ENCODE assay signal across 1 cellular context in the genomic region with DNA sequence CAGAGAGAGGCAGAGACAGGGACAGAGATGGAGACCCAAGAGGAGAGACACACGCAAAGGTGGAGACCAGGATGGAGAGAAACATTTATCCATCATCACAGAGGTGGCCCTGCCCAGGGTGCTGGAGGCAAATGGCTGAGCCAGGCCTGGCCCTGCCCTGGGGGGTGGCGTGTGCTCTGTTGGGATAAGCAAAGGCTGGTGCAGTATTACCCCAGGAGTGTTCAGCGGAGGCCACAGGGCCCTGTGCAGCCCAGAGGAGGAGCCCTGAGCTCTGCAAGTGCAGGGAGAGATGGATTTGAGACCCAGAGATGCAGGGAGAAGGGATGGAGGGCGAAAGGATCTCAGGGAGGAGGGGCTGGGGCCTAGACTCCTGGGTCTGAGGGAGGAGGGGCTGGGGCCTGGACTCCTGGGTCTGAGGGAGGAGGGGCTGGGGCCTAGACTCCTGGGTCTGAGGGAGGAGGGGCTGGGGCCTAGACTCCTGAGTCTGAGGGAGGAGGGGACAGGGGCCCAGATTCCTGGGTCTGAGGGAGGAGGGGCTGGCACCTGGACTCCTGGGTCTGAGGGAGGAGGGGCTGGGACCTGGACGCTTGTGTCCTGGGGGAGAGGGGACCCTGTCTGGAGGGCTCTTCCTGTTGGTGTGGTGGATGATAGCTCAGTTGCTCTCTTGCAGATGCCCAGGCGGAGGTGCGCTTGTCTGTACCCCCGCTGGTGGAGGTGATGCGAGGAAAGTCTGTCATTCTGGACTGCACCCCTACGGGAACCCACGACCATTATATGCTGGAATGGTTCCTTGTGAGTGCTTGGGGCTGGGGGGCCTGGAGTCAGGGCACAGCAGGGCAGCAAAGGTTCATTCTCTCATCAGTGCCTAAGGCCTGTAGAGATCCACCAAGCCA.
TF ChIP-seq lines count a peak whose summit lies in the region.

No MANE protein-coding gene starts in this region.

TF ChIP-seq in H1, 55 proteins besides CTCF, POLR2A, EP300 and RAD21:
- TF ChIP-seq RNF2 (IDR thresholded peaks at IDR 0.05; ENCODE audit: borderline replicate concordance, low read depth, low read length, missing control alignments, poor library complexity, severe bottlenecking), result no peak
- no peak for TF ChIP-seq YY1 (IDR thresholded peaks at IDR 0.05; ENCODE audit: low read depth, low read length)
- TF ChIP-seq SIRT6 (IDR thresholded peaks at IDR 0.05; ENCODE audit: low read length), result no peak
- TF ChIP-seq CHD2 (IDR thresholded peaks at IDR 0.05; ENCODE audit: low read length), result no peak
- TF ChIP-seq TCF12 (IDR thresholded peaks at IDR 0.05; ENCODE audit: low read depth, low read length), result no peak
- no peak for TF ChIP-seq BACH1 (IDR thresholded peaks at IDR 0.05; ENCODE audit: low read length)
- TF ChIP-seq SAP30 (IDR thresholded peaks at IDR 0.05; ENCODE audit: insufficient read depth, insufficient replicate concordance, low read length), result no peak
- TF ChIP-seq KDM1A (IDR thresholded peaks at IDR 0.05; ENCODE audit: borderline replicate concordance, low read length), result no peak
- TF ChIP-seq HDAC6 (IDR thresholded peaks at IDR 0.05; ENCODE audit: low read depth, low read length), result no peak
